Comparison of ENCODE assay signal across 21 cellular contexts in genomic region chr1:15056515-15057285, GRCh38.
DNase-seq lines count a peak whose midpoint lies in the region; ATAC-seq, FAIRE-seq and TF ChIP-seq lines count a peak whose summit lies in the region.
"Had no signal": no experiment of that assay in that cellular context is flagged by ENCODE, and none has a peak within 500 bp of the region (broad histone marks: within the 10 kb centered on the region; RNA-seq: fewer than 3 reads in every experiment).

No MANE protein-coding gene starts in this region.

- no peaks in the 10 kb centered on the region for H3K36me3 Mint-ChIP-seq in CD4-positive, alpha-beta T cell (ENCODE audit: low read depth)
- peaks cover 29% of the 10 kb centered on the region for H3K36me3 Mint-ChIP-seq in chondrocyte (ENCODE audit: low read depth)
- H3K36me3 Mint-ChIP-seq: activated naive CD8-positive, alpha-beta T cell treated with anti-CD3 and anti-CD28 coated beads, Interleukin-2, amount 10 ng/mL, durations not matched to agents 7 days and 5 days; T-cell had no signal

- peaks cover 46% of the 10 kb centered on the region for H3K36me3 ChIP-seq in IMR-90 (ENCODE audit: control insufficient read depth, insufficient read depth, low read length)
- H3K36me3 ChIP-seq in K562 (ENCODE audit: control insufficient read depth, insufficient read depth, low read length): peaks cover 25% of the 10 kb centered on the region
- no peaks in the 10 kb centered on the region for H3K36me3 ChIP-seq in kidney epithelial cell (ENCODE audit: control insufficient read depth, insufficient read depth, low read length)

- H2AFZ ChIP-seq in IMR-90 (replicated peaks; ENCODE audit: low read length, poor library complexity) (peak overlapping the region; percentile 61), K562 (ENCODE audit: low read depth, low read length) (no peak overlapping the region)
- H2AFZ ChIP-seq: GM23338 had no signal

- no peaks in the 10 kb centered on the region for H3K79me2 ChIP-seq in K562 (ENCODE audit: control insufficient read depth, insufficient read depth, low read length)

- no peaks in the 10 kb centered on the region for H3K4me1 ChIP-seq in IMR-90 (ENCODE audit: control insufficient read depth, insufficient read depth, low read length)
- H3K4me1 ChIP-seq in K562 (replicated peaks in 1 of 2; ENCODE audit: control insufficient read depth in 2 of 2, insufficient read depth in 2 of 2, low read length in 2 of 2): no peaks in the 10 kb centered on the region; a peak in 1 of 5 replicates
- H3K4me1 ChIP-seq: BLaER1 had no signal

- TF ChIP-seq POLR2A in IMR-90 (IDR thresholded peaks at IDR 0.05; ENCODE audit: low read depth, low read length) (no peak), K562 (conservative IDR thresholded peaks at IDR 0.05) (no peak)

- POLR2A ChIA-PET in IMR-90 (lab: Charles Lee; ENCODE audit: unreplicated experiment) (no interaction called here), K562 (lab: Yijun Ruan, JAX) (interaction anchor here (0.6 to 0.8 kb wide), 3 partner anchors 13 to 175 kb away, joined by 3 read pairs; no protein-coding TSS in a partner anchor)
- POLR2A ChIA-PET in CD4-positive, alpha-beta T cell (lab: Charles Lee): no interaction called here

- BruUV-seq in IMR-90 (replicated peaks; lab: Mats Ljungman, UMichigan) (no TSS peak), K562 (replicated peaks; lab: Mats Ljungman, UMichigan) (no TSS peak)

- H3K27ac Mint-ChIP-seq in CD4-positive, alpha-beta T cell: no peak overlapping the region
- no peak overlapping the region for H3K27ac Mint-ChIP-seq in chondrocyte (ENCODE audit: unreplicated experiment)
- H3K27ac Mint-ChIP-seq: activated naive CD8-positive, alpha-beta T cell treated with anti-CD3 and anti-CD28 coated beads, Interleukin-2, amount 10 ng/mL, durations not matched to agents 7 days and 5 days; GM23338; T-cell had no signal

- TF ChIP-seq CTCF in IMR-90 (conservative IDR thresholded peaks at IDR 0.05; ENCODE audit: low read depth, low read length): no peak
- no peak for TF ChIP-seq CTCF in K562 (IDR thresholded peaks at IDR 0.05 in 2 of 3, conservative IDR thresholded peaks at IDR 0.05 in 1 of 3; ENCODE audit: insufficient read depth in 2 of 3, low read depth in 1 of 3, low read length in 3 of 3)
- no peak for TF ChIP-seq CTCF in kidney epithelial cell (IDR thresholded peaks at IDR 0.05; ENCODE audit: insufficient read depth, low read length, poor library complexity, severe bottlenecking)
- no peak for TF ChIP-seq CTCF in CD4-positive, alpha-beta T cell (IDR thresholded peaks at IDR 0.05)
- no peak for TF ChIP-seq CTCF in chondrocyte (IDR thresholded peaks at IDR 0.05)

- H2AK9ac ChIP-seq in IMR-90 (replicated peaks; ENCODE audit: low read depth, low read length, poor library complexity): peak overlapping the region; percentile 39

- no peak overlapping the region for H3K4ac ChIP-seq in IMR-90 (ENCODE audit: low read depth, low read length)

- H4K8ac ChIP-seq in IMR-90 (ENCODE audit: low read depth in 2 of 2, low read length in 2 of 2): no peak overlapping the region

- no CpG with 5 or more reads among the region's 4 CpGs for WGBS in IMR-90 (ENCODE audit: extremely low coverage in 2 of 2, insufficient read length in 1 of 2), 2 experiments
- WGBS in K562 (ENCODE audit: insufficient coverage, low coverage, missing lambda C conversion rate): 72% methylated on average over 4 of the region's 4 CpGs

- no peak for TF ChIP-seq EP300 in K562 (IDR thresholded peaks at IDR 0.05; ENCODE audit: low read length)

- H3K23ac ChIP-seq in IMR-90 (ENCODE audit: low read depth, low read length): no peak overlapping the region

- H3K27ac ChIP-seq in IMR-90 (ENCODE audit: insufficient read depth, low read length) (no peak overlapping the region), K562 (ENCODE audit: extremely low read depth, low read depth, low read length) (no peak overlapping the region)
- no peak overlapping the region for H3K27ac ChIP-seq in CD4-positive, alpha-beta T cell (ENCODE audit: low read depth, low read length)
- H3K27ac ChIP-seq: BLaER1, HL-60 had no signal

- no peaks in the 10 kb centered on the region for H3K9me3 ChIP-seq in IMR-90 (ENCODE audit: control insufficient read depth, insufficient read depth, low read length)
- no peaks in the 10 kb centered on the region for H3K9me3 ChIP-seq in K562 (replicated peaks; ENCODE audit: control insufficient read depth, insufficient read depth, low read depth, low read length)
- no peaks in the 10 kb centered on the region for H3K9me3 ChIP-seq in CD4-positive, alpha-beta T cell (ENCODE audit: control insufficient read depth, low read length)

- in situ Hi-C loops in IMR-90 (cut with MboI; ENCODE audit: low sequenced_read_pairs) (no loop called here), K562 (cut with MboI) (no loop called here)

- H4K91ac ChIP-seq in IMR-90 (ENCODE audit: insufficient read depth, low read depth, low read length): no peak overlapping the region

- H3K79me1 ChIP-seq in IMR-90 (ENCODE audit: low read depth in 1 of 2, low read length in 2 of 2): peaks cover 3 to 5% of the 10 kb centered on the region in 2 experiments; a peak in 2 of 4 replicates

- no peak overlapping the region for H4K5ac ChIP-seq in IMR-90 (ENCODE audit: low read depth, low read length)

- no peak overlapping the region for H3K56ac ChIP-seq in IMR-90 (ENCODE audit: extremely low read depth, insufficient read depth, low read length)

- H2BK120ac ChIP-seq in IMR-90 (ENCODE audit: low read depth, low read length): no peak overlapping the region

- H3K4me3 Mint-ChIP-seq in CD4-positive, alpha-beta T cell: no peak overlapping the region
- H3K4me3 Mint-ChIP-seq in chondrocyte (ENCODE audit: unreplicated experiment): no peak overlapping the region
- H3K4me3 Mint-ChIP-seq: activated naive CD8-positive, alpha-beta T cell treated with anti-CD3 and anti-CD28 coated beads, Interleukin-2, amount 10 ng/mL, durations not matched to agents 7 days and 5 days; GM23338; T-cell; type B pancreatic cell had no signal

- no peak for TF ChIP-seq RAD21 in IMR-90 (IDR thresholded peaks at IDR 0.05; ENCODE audit: low read length)
- no peak for TF ChIP-seq RAD21 in K562 (CRISPR knock-in tag; conservative IDR thresholded peaks at IDR 0.05 in 1 of 2, IDR thresholded peaks at IDR 0.05 in 1 of 2)

- DNase-seq in AG08396 (ENCODE audit: low spot score): peak; percentile 81
- DNase-seq in IMR-90: peak; percentile 71
- DNase-seq in K562 (ENCODE audit: extremely low read depth in 1 of 4, low spot score in 3 of 4): peak in 3 of 4 experiments; percentile 34 to 41 (median 34)
- DNase-seq in kidney epithelial cell (ENCODE audit: low read depth): peak; percentile 31
- no peak for DNase-seq in LoVo (ENCODE audit: low spot score)
- DNase-seq in CD4-positive, alpha-beta T cell: no peak
- DNase-seq in chondrocyte (ENCODE audit: low spot score): no peak
- DNase-seq: activated CD4-positive, CD25-positive, alpha-beta regulatory T cell treated with anti-CD3 and anti-CD28 coated beads, Interleukin-2, amount 50 U/mL, for 72 hours; activated naive CD8-positive, alpha-beta T cell treated with anti-CD3 and anti-CD28 coated beads, Interleukin-2, amount 10 ng/mL, durations not matched to agents 7 days and 5 days; MM.1S; NCI-H2171 treated with DMSO at 0.1 percent for 48 hours; retina; stimulated activated CD4-positive, alpha-beta T cell treated with anti-CD3 and anti-CD28 coated beads, Interleukin-4, amount 100 ng/mL, for 1 hour; T-cell had no signal

- no peaks in the 10 kb centered on the region for H3K27me3 ChIP-seq in IMR-90 (ENCODE audit: control insufficient read depth, insufficient read depth, low read length)
- H3K27me3 ChIP-seq in K562 (ENCODE audit: control insufficient read depth in 2 of 2, insufficient read depth in 2 of 2, low read length in 2 of 2): no peaks in the 10 kb centered on the region
- no peaks in the 10 kb centered on the region for H3K27me3 ChIP-seq in kidney epithelial cell (ENCODE audit: control insufficient read depth, insufficient read depth, low read length)
- H3K27me3 ChIP-seq in CD4-positive, alpha-beta T cell (ENCODE audit: control insufficient read depth, insufficient read depth, low read length): no peaks in the 10 kb centered on the region
- H3K27me3 ChIP-seq: BLaER1 had no signal

- no peak overlapping the region for H2BK5ac ChIP-seq in IMR-90 (ENCODE audit: low read depth, low read length, poor library complexity, severe bottlenecking)

- H3K9me1 ChIP-seq in IMR-90 (ENCODE audit: insufficient read depth, low read length) (peaks cover 3% of the 10 kb centered on the region; the same call in 1 of the 2 replicates), K562 (ENCODE audit: control insufficient read depth, insufficient read depth, low read length) (no peaks in the 10 kb centered on the region)

- no peaks in the 10 kb centered on the region for H3K27me3 Mint-ChIP-seq in CD4-positive, alpha-beta T cell
- H3K27me3 Mint-ChIP-seq in chondrocyte (ENCODE audit: low read depth): no peaks in the 10 kb centered on the region
- H3K27me3 Mint-ChIP-seq: activated naive CD8-positive, alpha-beta T cell treated with anti-CD3 and anti-CD28 coated beads, Interleukin-2, amount 10 ng/mL, durations not matched to agents 7 days and 5 days; type B pancreatic cell had no signal

- H3K4me2 ChIP-seq in IMR-90 (ENCODE audit: low read depth, low read length) (no peak overlapping the region), K562 (ENCODE audit: insufficient read depth, low read length) (no peak overlapping the region)
- H3K4me2 ChIP-seq: BLaER1, GM23338 had no signal

- H3K9ac ChIP-seq in IMR-90 (ENCODE audit: low read depth, low read length): no peak overlapping the region
- no peak overlapping the region for H3K9ac ChIP-seq in K562 (ENCODE audit: insufficient read depth in 1 of 2, low read depth in 2 of 2, low read length in 2 of 2)
- H3K9ac ChIP-seq: BLaER1 had no signal

- no peak overlapping the region for H2BK20ac ChIP-seq in IMR-90 (ENCODE audit: low read depth, low read length)

- no peaks in the 10 kb centered on the region for H3K9me3 Mint-ChIP-seq in CD4-positive, alpha-beta T cell
- H3K9me3 Mint-ChIP-seq in chondrocyte (ENCODE audit: low read depth): no peaks in the 10 kb centered on the region
- H3K9me3 Mint-ChIP-seq: activated naive CD8-positive, alpha-beta T cell treated with anti-CD3 and anti-CD28 coated beads, Interleukin-2, amount 10 ng/mL, durations not matched to agents 7 days and 5 days; GM23338; T-cell; type B pancreatic cell had no signal

- FAIRE-seq in K562 (lab: Jason Lieb, UNC): no peak
- FAIRE-seq: G401.6, keratinocyte had no signal

- intact Hi-C loops in IMR-90 (cut with micrococcal nuclease): no loop called here
- intact Hi-C loops in K562 (cut with micrococcal nuclease): no loop called here
- intact Hi-C loops in CD4-positive, alpha-beta T cell (cut with DNase I, micrococcal nuclease): no loop called here

- no peaks in the 10 kb centered on the region for H3K4me1 Mint-ChIP-seq in CD4-positive, alpha-beta T cell (ENCODE audit: low read depth)
- no peaks in the 10 kb centered on the region for H3K4me1 Mint-ChIP-seq in chondrocyte (ENCODE audit: low read depth)
- H3K4me1 Mint-ChIP-seq: activated naive CD8-positive, alpha-beta T cell treated with anti-CD3 and anti-CD28 coated beads, Interleukin-2, amount 10 ng/mL, durations not matched to agents 7 days and 5 days; T-cell had no signal

- H3K4me3 ChIP-seq in IMR-90 (ENCODE audit: insufficient read depth, low read depth, low read length) (no peak overlapping the region), K562 (no peak overlapping the region), kidney epithelial cell (ENCODE audit: low read depth, low read length) (no peak overlapping the region)
- H3K4me3 ChIP-seq: BLaER1, GM23338 had no signal

- dilution Hi-C loops in IMR-90 (cut with HindIII; ENCODE audit: low sequenced_read_pairs, unreplicated experiment): no loop called here

- H4K20me1 ChIP-seq in IMR-90 (ENCODE audit: insufficient read depth, low read length): peaks cover 11% of the 10 kb centered on the region
- H4K20me1 ChIP-seq in K562 (replicated peaks; ENCODE audit: control insufficient read depth, insufficient read depth, low read length): no peaks in the 10 kb centered on the region
- H4K20me1 ChIP-seq: BLaER1 had no signal

- no peak overlapping the region for H3K14ac ChIP-seq in IMR-90 (replicated peaks; ENCODE audit: low read depth, low read length)

- no peak overlapping the region for H2AK5ac ChIP-seq in IMR-90 (ENCODE audit: low read depth, low read length)

- CTCF ChIA-PET in IMR-90 (lab: Yijun Ruan, JAX) (interaction anchor here (1.5 kb wide), 1 partner anchor 10 kb away, joined by 5 read pairs; no protein-coding TSS in a partner anchor), K562 (lab: Yijun Ruan, JAX; ENCODE audit: low intra/inter-chr PET ratio) (no interaction called here)
- CTCF ChIA-PET in CD4-positive, alpha-beta T cell (lab: Charles Lee): interaction anchor here (1.6 kb wide), 1 partner anchor 14 kb away, joined by 4 read pairs; no protein-coding TSS in a partner anchor

- no peak overlapping the region for H3K18ac ChIP-seq in IMR-90 (ENCODE audit: low read depth, low read length)

- H2BK15ac ChIP-seq in IMR-90 (ENCODE audit: low read depth, low read length): no peak overlapping the region

- peak; percentile 98 for ATAC-seq in IMR-90 (ENCODE audit: low read depth)
- no peak for ATAC-seq in K562
- ATAC-seq in CD4-positive, alpha-beta T cell (ENCODE audit: poor library complexity): no peak
- no peak for ATAC-seq in HG02763 (IDR thresholded peaks at IDR 0.05; ENCODE audit: unreplicated experiment)
- ATAC-seq: GM23338, T-cell had no signal

Comparison
In these comparisons a context has a peak if more than half of its experiments do, and no peak if none do; other contexts are left out.
1. DNase-seq: peak in AG08396 (single experiment), IMR-90 (single experiment), K562 (3 of 4) and kidney epithelial cell (single experiment); none in LoVo (single experiment), CD4-positive, alpha-beta T cell (0 of 10) and chondrocyte (single experiment).